Comparison of ENCODE assay signal across 8 cellular contexts in the genomic region with DNA sequence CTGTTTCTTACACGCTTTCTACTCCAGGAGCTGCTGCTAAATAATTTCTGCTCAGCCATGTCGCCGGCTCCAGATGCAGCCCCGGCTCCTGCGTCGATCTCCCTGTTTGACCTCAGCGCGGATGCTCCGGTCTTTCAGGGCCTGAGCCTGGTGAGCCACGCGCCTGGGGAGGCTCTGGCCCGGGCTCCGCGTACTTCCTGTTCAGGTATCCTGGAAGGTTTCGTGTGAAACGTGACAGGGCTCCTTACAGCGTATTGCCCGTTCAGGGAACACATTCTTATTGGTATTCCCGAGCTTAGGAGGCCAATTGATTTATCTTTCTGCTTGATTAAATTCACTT. TPM values are rescaled to one million over a fixed set of nuclear protein-coding genes. Genes with fewer than 3 reads are reported as not detected.
DNase-seq lines count a peak whose midpoint lies in the region; ATAC-seq and TF ChIP-seq lines count a peak whose summit lies in the region.

No MANE protein-coding gene starts in this region.

- TF ChIP-seq CTCF in ovary (IDR thresholded peaks at IDR 0.05) = no peak

- H3K36me3 ChIP-seq in ovary = no peaks in the 10 kb centered on the region

- no peaks in the 10 kb centered on the region for H3K27me3 ChIP-seq in ovary

- H3K27ac ChIP-seq in ovary = peak overlapping the region; percentile 33 to 94

- TF ChIP-seq POLR2A in ovary (IDR thresholded peaks at IDR 0.05) = no peak

- H3K4me1 ChIP-seq in ovary (ENCODE audit: insufficient read depth) = peaks cover 8% of the 10 kb centered on the region

- intact Hi-C loops in Right ventricle myocardium superior (cut with DNase I) (no loop called here), ovary (cut with DNase I) (no loop called here)

- TF ChIP-seq EP300 in ovary (IDR thresholded peaks at IDR 0.05) = no peak

- peak overlapping the region; percentile 68 for H3K4me3 ChIP-seq in ovary

- peak; percentile 19 for ATAC-seq in GM18909 (IDR thresholded peaks at IDR 0.05; ENCODE audit: poor library complexity, unreplicated experiment)
- peak; percentile 7 for ATAC-seq in Right ventricle myocardium superior (ENCODE audit: poor library complexity)
- ATAC-seq in GM18870 (IDR thresholded peaks at IDR 0.05; ENCODE audit: unreplicated experiment) = no peak

- peak; percentile 41 for DNase-seq in AG08395 (ENCODE audit: low spot score)
- DNase-seq in NAMALWA (ENCODE audit: low spot score) = peak; percentile 65
- DNase-seq in activated naive CD4-positive, alpha-beta T cell treated with Interleukin-2 at 50 U/mL for 16 hours = peak; percentile 59
- DNase-seq in Right ventricle myocardium superior = peak; percentile 66
- DNase-seq in ovary = peak in 2 of 5 donors; percentile 56 to 62
- DNase-seq in GF-D8 (lab: John Stamatoyannopoulos, UW) = no peak

- no peaks in the 10 kb centered on the region for H3K9me3 ChIP-seq in ovary

- 0 to 1% (median 1%) methylated on average over 19 of the region's 19 CpGs for WGBS in ovary, 3 donors

RNA-seq across cellular contexts. Expression of a gene that starts 0.6 kb away (rescaled TPM):
- total RNA-seq in Right ventricle myocardium superior (27.3 TPM), ovary (10 to 100 TPM; 36.4 to 60.2 (median 44.1) TPM)
- 10 to 100 TPM; 33.1 to 36.5 TPM for polyA plus RNA-seq in ovary

RNA-seq across cellular contexts. Expression of a gene that starts 0.7 kb away (rescaled TPM):
- total RNA-seq in Right ventricle myocardium superior (86.3 TPM), ovary (10 to 100 TPM; 22.6 to 44.6 (median 32.6) TPM)
- polyA plus RNA-seq in ovary = 10 to 100 TPM; 29.7 to 46.3 TPM

RNA-seq across cellular contexts. Expression of a gene that starts 11.4 kb away (rescaled TPM):
- total RNA-seq in Right ventricle myocardium superior = 25.2 TPM
- 10 to 100 TPM; 12.0 to 64.5 (median 37.2) TPM for total RNA-seq in ovary
- 10 to 100 TPM; 26.3 to 33.3 TPM for polyA plus RNA-seq in ovary

RNA-seq across cellular contexts. Expression of a gene that starts 15.1 kb away (rescaled TPM):
- total RNA-seq in Right ventricle myocardium superior (1.4 TPM), ovary (10 to 100 TPM in 6 of 7 donors, 1 to 10 TPM in 1; 5.7 to 20.3 (median 13.9) TPM)
- polyA plus RNA-seq in ovary = 10 to 100 TPM; 12.8 to 19.6 TPM

RNA-seq across cellular contexts. Expression of a gene that starts 15.1 kb away (rescaled TPM):
- total RNA-seq in Right ventricle myocardium superior = 16.7 TPM
- total RNA-seq in ovary = 10 to 100 TPM; 12.4 to 24.8 (median 17.9) TPM
- 10 to 100 TPM; 19.1 to 29.4 TPM for polyA plus RNA-seq in ovary
